20 cellular contexts compared by ENCODE assay signal in the genomic region with DNA sequence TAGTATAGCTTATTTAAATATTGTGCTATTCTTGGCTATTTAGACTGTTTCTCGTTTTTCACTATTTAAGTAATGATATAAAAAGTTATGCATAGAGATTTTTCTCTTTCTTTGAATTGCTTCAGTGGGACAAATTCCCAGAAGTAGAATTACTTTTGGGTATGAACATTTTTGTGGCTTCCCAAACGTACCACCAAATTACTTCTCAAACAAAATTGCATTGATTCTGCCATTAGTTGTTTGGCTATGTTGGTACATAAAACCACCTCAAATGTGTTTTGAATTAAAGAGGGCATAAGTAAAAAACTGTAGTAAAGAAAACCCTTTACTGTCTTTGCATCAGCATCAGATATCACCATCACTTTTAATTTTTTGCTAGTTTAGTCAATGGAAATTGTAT.
"Had no signal": no experiment of that assay in that cellular context is flagged by ENCODE, and none has a peak within 500 bp of the region (broad histone marks: within the 10 kb centered on the region; RNA-seq: fewer than 3 reads in every experiment).

No MANE protein-coding gene starts in this region.

- H3K4me3 ChIP-seq: heart right ventricle, left lung, neural progenitor cell, right lobe of liver, transverse colon, upper lobe of right lung, uterus had no signal

- DNase-seq: effector CD8-positive, alpha-beta T cell; endodermal cell; foreskin melanocyte; glutamatergic neuron; heart right ventricle; hippocampal formation; left cardiac atrium; left lung; mesendoderm; midbrain; naive thymus-derived CD4-positive, alpha-beta T cell; right lobe of liver; small intestine; stimulated activated CD4-positive, alpha-beta T cell treated with anti-CD3 and anti-CD28 coated beads, Interleukin-15, amount 100 ng/mL, for 24 hours; stimulated activated CD4-positive, alpha-beta T cell treated with anti-CD3 and anti-CD28 coated beads, Interleukin-2, amount 100 ng/mL, for 48 hours; stimulated activated naive B cell treated with anti-CD40 and anti-IgM and Interleukin-4, amounts not matched to agents 10 μg/mL and 1 μg/mL and 100 μg/mL, for 72 hours; transverse colon; upper lobe of right lung; uterus had no signal
